Comparison of ENCODE assay signal across 39 cellular contexts in genomic region chr4:128366212-128366611, GRCh38.
"Had no signal": no experiment of that assay in that cellular context is flagged by ENCODE, and none has a peak within 500 bp of the region (broad histone marks: within the 10 kb centered on the region; RNA-seq: fewer than 3 reads in every experiment).

No MANE protein-coding gene starts in this region.

- H3K9me3 ChIP-seq: adrenal gland, ascending aorta, body of pancreas, breast epithelium had no signal

- H3K4me3 Mint-ChIP-seq: activated naive CD4-positive, alpha-beta T cell treated with anti-CD3 and anti-CD28 coated beads for 36 hours; activated naive CD4-positive, alpha-beta T cell treated with anti-CD3 and anti-CD28 coated beads, Interleukin-2, amount 10 ng/mL, durations not matched to agents 7 days and 5 days; activated naive CD4-positive, alpha-beta T cell treated with anti-CD3 and anti-CD28 coated beads, Interleukin-2, amount 50 U/mL, for 24 hours; activated naive CD8-positive, alpha-beta T cell; activated naive CD8-positive, alpha-beta T cell treated with anti-CD3 and anti-CD28 coated beads for 36 hours; activated naive CD8-positive, alpha-beta T cell treated with anti-CD3 and anti-CD28 coated beads, Interleukin-2, amount 10 ng/mL, durations not matched to agents 7 days and 5 days; activated naive CD8-positive, alpha-beta T cell treated with anti-CD3 and anti-CD28 coated beads, Interleukin-2, amount 50 U/mL, for 24 hours; activated T-cell treated with anti-CD3 and anti-CD28 coated beads, Interleukin-2, amount 50 U/mL, for 24 hours; activated T-cell treated with anti-CD3 and anti-CD28 coated beads, Interleukin-2, amount 50 U/mL, for 4 hours; activated T-cell treated with anti-CD3 and anti-CD28 coated beads, Interleukin-2, amount 50 U/mL, for 72 hours; activated T-helper 1 cell treated with anti-CD3 and anti-CD28 coated beads, Interleukin-12 subunit alpha, Interleukin-12 subunit beta, Interleukin-2, Interleukin-4 antibody, amounts not matched to agents 30 ng/mL and 10 ng/mL and 1 ng/mL, durations not matched to agents 14 hours and 24 hours and 36 hours; activated T-helper 17 cell treated with anti-CD3 and anti-CD28 coated beads, Interleukin-2, amount 50 U/mL, for 72 hours; brain; central memory CD8-positive, alpha-beta T cell had no signal

- H3K27ac ChIP-seq: adrenal gland, ascending aorta, body of pancreas, brain microvascular endothelial cell, breast epithelium, cardiac muscle cell had no signal

- H3K4me3 ChIP-seq: adrenal gland, ascending aorta, body of pancreas, breast epithelium, cardiac muscle cell had no signal

- H3K4me1 ChIP-seq: body of pancreas, breast epithelium had no signal

- DNase-seq: activated effector memory CD4-positive, alpha-beta T cell treated with anti-CD3 and anti-CD28 coated beads, Interleukin-2, amount 50 U/mL, for 16 hours; activated effector memory CD4-positive, alpha-beta T cell treated with Interleukin-2 at 50 U/mL for 16 hours; activated gamma-delta T cell; activated gamma-delta T cell treated with Interleukin-2 at 50 U/mL for 16 hours; activated naive CD4-positive, alpha-beta T cell; activated naive CD4-positive, alpha-beta T cell treated with anti-CD3 and anti-CD28 coated beads for 36 hours; activated naive CD4-positive, alpha-beta T cell treated with anti-CD3 and anti-CD28 coated beads, Interleukin-2, amount 10 ng/mL, durations not matched to agents 7 days and 5 days; activated naive CD4-positive, alpha-beta T cell treated with anti-CD3 and anti-CD28 coated beads, Interleukin-2, amount 50 U/mL, for 16 hours; activated naive CD4-positive, alpha-beta T cell treated with Interleukin-2 at 50 U/mL for 16 hours; activated naive CD8-positive, alpha-beta T cell treated with anti-CD3 and anti-CD28 coated beads for 36 hours; activated naive CD8-positive, alpha-beta T cell treated with anti-CD3 and anti-CD28 coated beads, Interleukin-2, amount 10 ng/mL, durations not matched to agents 7 days and 5 days; activated naive CD8-positive, alpha-beta T cell treated with anti-CD3 and anti-CD28 coated beads, Interleukin-2, amount 50 U/mL, for 24 hours; activated T-cell treated with anti-CD3 and anti-CD28 coated beads, Interleukin-2, amount 50 U/mL, for 24 hours; activated T-cell treated with anti-CD3 and anti-CD28 coated beads, Interleukin-2, amount 50 U/mL, for 4 hours; activated T-cell treated with anti-CD3 and anti-CD28 coated beads, Interleukin-2, amount 50 U/mL, for 48 hours; activated T-cell treated with anti-CD3 and anti-CD28 coated beads, Interleukin-2, amount 50 U/mL, for 72 hours; adrenal gland; amniotic stem cell; amygdala; anterior cingulate cortex; aorta; body of pancreas; brain microvascular endothelial cell; caudate nucleus; central memory CD4-positive, alpha-beta T cell; cerebellar nuclear complex had no signal

- H3K9me3 Mint-ChIP-seq: activated naive CD8-positive, alpha-beta T cell treated with anti-CD3 and anti-CD28 coated beads, Interleukin-2, amount 10 ng/mL, durations not matched to agents 7 days and 5 days; activated T-cell treated with anti-CD3 and anti-CD28 coated beads, Interleukin-2, amount 50 U/mL, for 24 hours; activated T-cell treated with anti-CD3 and anti-CD28 coated beads, Interleukin-2, amount 50 U/mL, for 4 hours; activated T-helper 17 cell treated with anti-CD3 and anti-CD28 coated beads, Interleukin-2, amount 50 U/mL, for 72 hours; central memory CD8-positive, alpha-beta T cell had no signal

- H3K4me1 Mint-ChIP-seq: activated naive CD4-positive, alpha-beta T cell treated with anti-CD3 and anti-CD28 coated beads, Interleukin-2, amount 10 ng/mL, durations not matched to agents 7 days and 5 days; activated naive CD4-positive, alpha-beta T cell treated with anti-CD3 and anti-CD28 coated beads, Interleukin-2, amount 50 U/mL, for 24 hours; activated naive CD8-positive, alpha-beta T cell treated with anti-CD3 and anti-CD28 coated beads for 36 hours; activated naive CD8-positive, alpha-beta T cell treated with anti-CD3 and anti-CD28 coated beads, Interleukin-2, amount 10 ng/mL, durations not matched to agents 7 days and 5 days; activated naive CD8-positive, alpha-beta T cell treated with anti-CD3 and anti-CD28 coated beads, Interleukin-2, amount 50 U/mL, for 24 hours; central memory CD8-positive, alpha-beta T cell had no signal

- ATAC-seq: activated naive CD4-positive, alpha-beta T cell treated with anti-CD3 and anti-CD28 coated beads, Interleukin-2, amount 50 U/mL, for 72 hours; activated naive CD8-positive, alpha-beta T cell treated with anti-CD3 and anti-CD28 coated beads, Interleukin-2, amount 50 U/mL, for 24 hours; activated T-cell treated with anti-CD3 and anti-CD28 coated beads, Interleukin-2, amount 50 U/mL, for 4 hours; activated T-cell treated with anti-CD3 and anti-CD28 coated beads, Interleukin-2, amount 50 U/mL, for 72 hours; activated T-helper 17 cell treated with anti-CD3 and anti-CD28 coated beads, Interleukin-2, amount 50 U/mL, for 72 hours; body of pancreas had no signal

- H3K36me3 ChIP-seq: adrenal gland, ascending aorta, brain microvascular endothelial cell, breast epithelium, cardiac muscle cell had no signal

- H3K27ac Mint-ChIP-seq: activated naive CD4-positive, alpha-beta T cell treated with anti-CD3 and anti-CD28 coated beads for 36 hours; activated naive CD4-positive, alpha-beta T cell treated with anti-CD3 and anti-CD28 coated beads, Interleukin-2, amount 10 ng/mL, durations not matched to agents 7 days and 5 days; activated naive CD4-positive, alpha-beta T cell treated with anti-CD3 and anti-CD28 coated beads, Interleukin-2, amount 50 U/mL, for 24 hours; activated naive CD8-positive, alpha-beta T cell; activated naive CD8-positive, alpha-beta T cell treated with anti-CD3 and anti-CD28 coated beads for 36 hours; activated naive CD8-positive, alpha-beta T cell treated with anti-CD3 and anti-CD28 coated beads, Interleukin-2, amount 10 ng/mL, durations not matched to agents 7 days and 5 days; activated naive CD8-positive, alpha-beta T cell treated with anti-CD3 and anti-CD28 coated beads, Interleukin-2, amount 50 U/mL, for 24 hours; activated T-cell treated with anti-CD3 and anti-CD28 coated beads, Interleukin-2, amount 50 U/mL, for 24 hours; activated T-cell treated with anti-CD3 and anti-CD28 coated beads, Interleukin-2, amount 50 U/mL, for 72 hours; activated T-helper 1 cell treated with anti-CD3 and anti-CD28 coated beads, Interleukin-12 subunit alpha, Interleukin-12 subunit beta, Interleukin-2, Interleukin-4 antibody, amounts not matched to agents 30 ng/mL and 10 ng/mL and 1 ng/mL, durations not matched to agents 14 hours and 24 hours and 36 hours; activated T-helper 17 cell treated with anti-CD3 and anti-CD28 coated beads, Interleukin-2, amount 50 U/mL, for 72 hours; activated T-helper 2 cell treated with anti-CD3 and anti-CD28 coated beads, Interferon-gamma antibody, Interleukin-2, Interleukin-4, amounts not matched to agents 10 μg/mL and 5 μg/mL and 100 μg/mL, durations not matched to agents 14 hours and 24 hours and 36 hours; brain had no signal

- FAIRE-seq: astrocyte, bronchial epithelial cell had no signal

- H3K27me3 ChIP-seq: adrenal gland, ascending aorta, body of pancreas, brain microvascular endothelial cell, breast epithelium, cardiac muscle cell had no signal

- H3K27me3 Mint-ChIP-seq: activated naive CD4-positive, alpha-beta T cell treated with anti-CD3 and anti-CD28 coated beads, Interleukin-2, amount 10 ng/mL, durations not matched to agents 7 days and 5 days; activated naive CD4-positive, alpha-beta T cell treated with anti-CD3 and anti-CD28 coated beads, Interleukin-2, amount 50 U/mL, for 24 hours; activated naive CD8-positive, alpha-beta T cell; activated naive CD8-positive, alpha-beta T cell treated with anti-CD3 and anti-CD28 coated beads for 36 hours; activated naive CD8-positive, alpha-beta T cell treated with anti-CD3 and anti-CD28 coated beads, Interleukin-2, amount 10 ng/mL, durations not matched to agents 7 days and 5 days; activated naive CD8-positive, alpha-beta T cell treated with anti-CD3 and anti-CD28 coated beads, Interleukin-2, amount 50 U/mL, for 24 hours; activated T-cell treated with anti-CD3 and anti-CD28 coated beads, Interleukin-2, amount 50 U/mL, for 24 hours; activated T-helper 17 cell treated with anti-CD3 and anti-CD28 coated beads, Interleukin-2, amount 50 U/mL, for 72 hours; brain; central memory CD8-positive, alpha-beta T cell had no signal

- H3K36me3 Mint-ChIP-seq: activated naive CD4-positive, alpha-beta T cell treated with anti-CD3 and anti-CD28 coated beads, Interleukin-2, amount 10 ng/mL, durations not matched to agents 7 days and 5 days; brain had no signal
